In genomic region chr1:248838357-248839167, GRCh38 we compare ENCODE assay signal across 1 cellular context.
TF ChIP-seq lines count a peak whose summit lies in the region.

No MANE protein-coding gene starts in this region.

TF ChIP-seq in K562, 482 proteins besides CTCF, POLR2A, EP300 and RAD21 (continued from another document and continues in another):
- TF ChIP-seq RREB1 (CRISPR knock-in tag; IDR thresholded peaks at IDR 0.05): peak; percentile 86
- TF ChIP-seq FOXM1 (IDR thresholded peaks at IDR 0.05; ENCODE audit: low read depth): peak; percentile 68
- TF ChIP-seq FOXM1 (CRISPR knock-in tag; IDR thresholded peaks at IDR 0.05; ENCODE audit: low read depth): peak; percentile 27; the same call in 1 of the 2 replicates
- TF ChIP-seq KDM4B (IDR thresholded peaks at IDR 0.05; ENCODE audit: borderline replicate concordance in 2 of 2, low read depth in 1 of 2): no peak
- peak; percentile 81 for TF ChIP-seq TOE1 (IDR thresholded peaks at IDR 0.05; ENCODE audit: borderline replicate concordance)
- peak; percentile 83; the same call in 1 of the 2 replicates for TF ChIP-seq TOE1 (CRISPR knock-in tag; IDR thresholded peaks at IDR 0.05; ENCODE audit: borderline replicate concordance, low read depth)
- peak in 1 of 2 experiments; percentile 37; a peak in 1 of 4 replicates for TF ChIP-seq BCLAF1 (IDR thresholded peaks at IDR 0.05; ENCODE audit: borderline replicate concordance in 1 of 2, control insufficient read depth in 1 of 2, low read depth in 2 of 2, low read length in 1 of 2)
- peak in 1 of 2 experiments; percentile 37; a peak in 1 of 4 replicates for TF ChIP-seq NONO (IDR thresholded peaks at IDR 0.05; ENCODE audit: low read depth in 2 of 2, low read length in 1 of 2)
- peak; percentile 85 for TF ChIP-seq NR2C2 (CRISPR knock-in tag; IDR thresholded peaks at IDR 0.05)
- TF ChIP-seq NR2C2 (tag; IDR thresholded peaks at IDR 0.05): peak; percentile 92
- peak; percentile 57 for TF ChIP-seq SAP30 (IDR thresholded peaks at IDR 0.05; ENCODE audit: borderline replicate concordance, insufficient read depth, low read depth, low read length, poor library complexity, severe bottlenecking)
- no peak for TF ChIP-seq ZNF212 (CRISPR knock-in tag; IDR thresholded peaks at IDR 0.05)
- TF ChIP-seq, protein P1, sequence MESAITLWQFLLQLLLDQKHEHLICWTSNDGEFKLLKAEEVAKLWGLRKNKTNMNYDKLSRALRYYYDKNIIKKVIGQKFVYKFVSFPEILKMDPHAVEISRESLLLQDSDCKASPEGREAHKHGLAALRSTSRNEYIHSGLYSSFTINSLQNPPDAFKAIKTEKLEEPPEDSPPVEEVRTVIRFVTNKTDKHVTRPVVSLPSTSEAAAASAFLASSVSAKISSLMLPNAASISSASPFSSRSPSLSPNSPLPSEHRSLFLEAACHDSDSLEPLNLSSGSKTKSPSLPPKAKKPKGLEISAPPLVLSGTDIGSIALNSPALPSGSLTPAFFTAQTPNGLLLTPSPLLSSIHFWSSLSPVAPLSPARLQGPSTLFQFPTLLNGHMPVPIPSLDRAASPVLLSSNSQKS (CRISPR knock-in tag; IDR thresholded peaks at IDR 0.05): 0 out of 2 replicates have a peak, but pooled peaks have one; percentile 58
- TF ChIP-seq, protein P2, sequence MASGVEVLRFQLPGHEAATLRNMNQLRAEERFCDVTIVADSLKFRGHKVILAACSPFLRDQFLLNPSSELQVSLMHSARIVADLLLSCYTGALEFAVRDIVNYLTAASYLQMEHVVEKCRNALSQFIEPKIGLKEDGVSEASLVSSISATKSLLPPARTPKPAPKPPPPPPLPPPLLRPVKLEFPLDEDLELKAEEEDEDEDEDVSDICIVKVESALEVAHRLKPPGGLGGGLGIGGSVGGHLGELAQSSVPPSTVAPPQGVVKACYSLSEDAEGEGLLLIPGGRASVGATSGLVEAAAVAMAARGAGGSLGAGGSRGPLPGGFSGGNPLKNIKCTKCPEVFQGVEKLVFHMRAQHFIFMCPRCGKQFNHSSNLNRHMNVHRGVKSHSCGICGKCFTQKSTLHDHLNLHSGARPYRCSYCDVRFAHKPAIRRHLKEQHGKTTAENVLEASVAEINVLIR (CRISPR knock-in tag; IDR thresholded peaks at IDR 0.05): peak; percentile 90
- TF ChIP-seq POLR3A (IDR thresholded peaks at IDR 0.05; ENCODE audit: borderline replicate concordance, extremely low read depth, insufficient read depth, insufficient read length): no peak
- TF ChIP-seq MEF2D (tag; conservative IDR thresholded peaks at IDR 0.05; ENCODE audit: low read depth): no peak
- peak; percentile 98 for TF ChIP-seq ZFX (CRISPR knock-in tag; IDR thresholded peaks at IDR 0.05)
- peak; percentile 83 for TF ChIP-seq PCBP1 (IDR thresholded peaks at IDR 0.05; ENCODE audit: low read depth, low read length, poor library complexity, severe bottlenecking)
- peak; percentile 82; the same call in 1 of the 2 replicates for TF ChIP-seq POLR2H (tag; IDR thresholded peaks at IDR 0.05; ENCODE audit: low read depth)
- TF ChIP-seq IRF2 (CRISPR knock-in tag; IDR thresholded peaks at IDR 0.05): no peak
- peak; percentile 90 for TF ChIP-seq KAT7 (CRISPR knock-in tag; IDR thresholded peaks at IDR 0.05; ENCODE audit: borderline replicate concordance)
- TF ChIP-seq, protein P3, sequence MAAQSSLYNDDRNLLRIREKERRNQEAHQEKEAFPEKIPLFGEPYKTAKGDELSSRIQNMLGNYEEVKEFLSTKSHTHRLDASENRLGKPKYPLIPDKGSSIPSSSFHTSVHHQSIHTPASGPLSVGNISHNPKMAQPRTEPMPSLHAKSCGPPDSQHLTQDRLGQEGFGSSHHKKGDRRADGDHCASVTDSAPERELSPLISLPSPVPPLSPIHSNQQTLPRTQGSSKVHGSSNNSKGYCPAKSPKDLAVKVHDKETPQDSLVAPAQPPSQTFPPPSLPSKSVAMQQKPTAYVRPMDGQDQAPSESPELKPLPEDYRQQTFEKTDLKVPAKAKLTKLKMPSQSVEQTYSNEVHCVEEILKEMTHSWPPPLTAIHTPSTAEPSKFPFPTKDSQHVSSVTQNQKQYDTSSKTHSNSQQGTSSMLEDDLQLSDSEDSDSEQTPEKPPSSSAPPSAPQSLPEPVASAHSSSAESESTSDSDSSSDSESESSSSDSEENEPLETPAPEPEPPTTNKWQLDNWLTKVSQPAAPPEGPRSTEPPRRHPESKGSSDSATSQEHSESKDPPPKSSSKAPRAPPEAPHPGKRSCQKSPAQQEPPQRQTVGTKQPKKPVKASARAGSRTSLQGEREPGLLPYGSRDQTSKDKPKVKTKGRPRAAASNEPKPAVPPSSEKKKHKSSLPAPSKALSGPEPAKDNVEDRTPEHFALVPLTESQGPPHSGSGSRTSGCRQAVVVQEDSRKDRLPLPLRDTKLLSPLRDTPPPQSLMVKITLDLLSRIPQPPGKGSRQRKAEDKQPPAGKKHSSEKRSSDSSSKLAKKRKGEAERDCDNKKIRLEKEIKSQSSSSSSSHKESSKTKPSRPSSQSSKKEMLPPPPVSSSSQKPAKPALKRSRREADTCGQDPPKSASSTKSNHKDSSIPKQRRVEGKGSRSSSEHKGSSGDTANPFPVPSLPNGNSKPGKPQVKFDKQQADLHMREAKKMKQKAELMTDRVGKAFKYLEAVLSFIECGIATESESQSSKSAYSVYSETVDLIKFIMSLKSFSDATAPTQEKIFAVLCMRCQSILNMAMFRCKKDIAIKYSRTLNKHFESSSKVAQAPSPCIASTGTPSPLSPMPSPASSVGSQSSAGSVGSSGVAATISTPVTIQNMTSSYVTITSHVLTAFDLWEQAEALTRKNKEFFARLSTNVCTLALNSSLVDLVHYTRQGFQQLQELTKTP (IDR thresholded peaks at IDR 0.05; ENCODE audit: low read depth in 1 of 2, partially characterized antibody in 2 of 2): no peak
- TF ChIP-seq CBX1 (IDR thresholded peaks at IDR 0.05; ENCODE audit: low read depth): 0 out of 2 replicates have a peak, but pooled peaks have one; percentile 11
- TF ChIP-seq, protein P4, sequence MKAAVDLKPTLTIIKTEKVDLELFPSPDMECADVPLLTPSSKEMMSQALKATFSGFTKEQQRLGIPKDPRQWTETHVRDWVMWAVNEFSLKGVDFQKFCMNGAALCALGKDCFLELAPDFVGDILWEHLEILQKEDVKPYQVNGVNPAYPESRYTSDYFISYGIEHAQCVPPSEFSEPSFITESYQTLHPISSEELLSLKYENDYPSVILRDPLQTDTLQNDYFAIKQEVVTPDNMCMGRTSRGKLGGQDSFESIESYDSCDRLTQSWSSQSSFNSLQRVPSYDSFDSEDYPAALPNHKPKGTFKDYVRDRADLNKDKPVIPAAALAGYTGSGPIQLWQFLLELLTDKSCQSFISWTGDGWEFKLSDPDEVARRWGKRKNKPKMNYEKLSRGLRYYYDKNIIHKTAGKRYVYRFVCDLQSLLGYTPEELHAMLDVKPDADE (conservative IDR thresholded peaks at IDR 0.05; ENCODE audit: control insufficient read depth, low read depth, low read length): peak; percentile 67; the same call in 1 of the 2 replicates
- peak; percentile 81; the same call in 1 of the 2 replicates for TF ChIP-seq RBM34 (IDR thresholded peaks at IDR 0.05; ENCODE audit: borderline replicate concordance, insufficient read depth, low read length)
- peak; percentile 73 for TF ChIP-seq ZBTB33 (CRISPR knock-in tag; IDR thresholded peaks at IDR 0.05)
- peak; percentile 98 for TF ChIP-seq FOXP1 (CRISPR knock-in tag; IDR thresholded peaks at IDR 0.05)
- TF ChIP-seq MEIS2 (IDR thresholded peaks at IDR 0.05; ENCODE audit: partially characterized antibody): no peak
- TF ChIP-seq JUN (IDR thresholded peaks at IDR 0.05; ENCODE audit: borderline replicate concordance, low read depth, low read length): no peak
- TF ChIP-seq JUN (CRISPR knock-in tag; IDR thresholded peaks at IDR 0.05; ENCODE audit: borderline replicate concordance): peak; percentile 93
- TF ChIP-seq GATAD2A (IDR thresholded peaks at IDR 0.05): 0 out of 2 replicates have a peak, but pooled peaks have one; percentile 62
- TF ChIP-seq TBP (optimal IDR thresholded peaks at IDR 0.05; ENCODE audit: low read depth, low read length): peak; percentile 89
- peak; percentile 97 for TF ChIP-seq RBFOX2 (IDR thresholded peaks at IDR 0.05; ENCODE audit: low read depth, low read length)
- TF ChIP-seq FIP1L1 (IDR thresholded peaks at IDR 0.05; ENCODE audit: low read depth, low read length, poor library complexity, severe bottlenecking): peak; percentile 85
- TF ChIP-seq ZNF232 (CRISPR knock-in tag; IDR thresholded peaks at IDR 0.05): 0 out of 2 replicates have a peak, but pooled peaks have one; percentile 69
- TF ChIP-seq KHSRP (IDR thresholded peaks at IDR 0.05): peak; percentile 78
- TF ChIP-seq, protein P5, sequence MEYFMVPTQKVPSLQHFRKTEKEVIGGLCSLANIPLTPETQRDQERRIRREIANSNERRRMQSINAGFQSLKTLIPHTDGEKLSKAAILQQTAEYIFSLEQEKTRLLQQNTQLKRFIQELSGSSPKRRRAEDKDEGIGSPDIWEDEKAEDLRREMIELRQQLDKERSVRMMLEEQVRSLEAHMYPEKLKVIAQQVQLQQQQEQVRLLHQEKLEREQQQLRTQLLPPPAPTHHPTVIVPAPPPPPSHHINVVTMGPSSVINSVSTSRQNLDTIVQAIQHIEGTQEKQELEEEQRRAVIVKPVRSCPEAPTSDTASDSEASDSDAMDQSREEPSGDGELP (CRISPR knock-in tag; IDR thresholded peaks at IDR 0.05; ENCODE audit: borderline replicate concordance): peak; percentile 79; the same call in 1 of the 2 replicates
- TF ChIP-seq ID3 (CRISPR knock-in tag; IDR thresholded peaks at IDR 0.05): no peak
- TF ChIP-seq ID3 (tag; IDR thresholded peaks at IDR 0.05): peak; percentile 93
- TF ChIP-seq NR2C1 (IDR thresholded peaks at IDR 0.05): peak; percentile 71
- peak; percentile 70; the same call in 1 of the 2 replicates for TF ChIP-seq NR2C1 (tag; IDR thresholded peaks at IDR 0.05)
